ENCODE assay signal across 12 cellular contexts in genomic region chr3:127565711-127566110, GRCh38.
"Had no signal": no experiment of that assay in that cellular context is flagged by ENCODE, and none has a peak within 500 bp of the region (broad histone marks: within the 10 kb centered on the region; RNA-seq: fewer than 3 reads in every experiment).

No MANE protein-coding gene starts in this region.

- H3K4me1 ChIP-seq: ascending aorta, heart left ventricle had no signal

- H3K27ac ChIP-seq: ascending aorta, dorsolateral prefrontal cortex, heart left ventricle, ovary had no signal

- ATAC-seq: activated naive CD8-positive, alpha-beta T cell treated with anti-CD3 and anti-CD28 coated beads, Interleukin-2, amount 50 U/mL, for 24 hours; heart left ventricle; stimulated activated naive CD8-positive, alpha-beta T cell treated with anti-CD3 and anti-CD28 coated beads, Interleukin-15, amount 100 ng/mL, for 72 hours had no signal

- H3K4me1 Mint-ChIP-seq: activated naive CD8-positive, alpha-beta T cell treated with anti-CD3 and anti-CD28 coated beads, Interleukin-2, amount 50 U/mL, for 24 hours had no signal

- H3K27me3 ChIP-seq: ascending aorta, ovary had no signal

- DNase-seq: activated CD4-positive, alpha-beta T cell treated with anti-CD3 and anti-CD28 coated beads for 1 hour; activated CD4-positive, alpha-beta T cell treated with anti-CD3 and anti-CD28 coated beads, Interleukin-2, amount 50 U/mL, for 48 hours; activated naive CD8-positive, alpha-beta T cell treated with anti-CD3 and anti-CD28 coated beads, Interleukin-2, amount 50 U/mL, for 24 hours; activated T-cell treated with anti-CD3 and anti-CD28 coated beads, Interleukin-2, amount 50 U/mL, for 48 hours; dorsolateral prefrontal cortex; kidney; ovary; stimulated activated CD4-positive, alpha-beta T cell treated with anti-CD3 and anti-CD28 coated beads, Interleukin-15, amount 100 ng/mL, for 24 hours; stimulated activated CD4-positive, alpha-beta T cell treated with anti-CD3 and anti-CD28 coated beads, Interleukin-4, amount 100 ng/mL, for 4 hours; stimulated activated naive CD8-positive, alpha-beta T cell treated with anti-CD3 and anti-CD28 coated beads, Interleukin-15, amount 100 ng/mL, for 72 hours had no signal

- H3K27me3 Mint-ChIP-seq: stimulated activated naive CD8-positive, alpha-beta T cell treated with anti-CD3 and anti-CD28 coated beads, Interleukin-15, amount 100 ng/mL, for 72 hours had no signal

- H3K4me3 ChIP-seq: ascending aorta, dorsolateral prefrontal cortex, heart left ventricle, ovary had no signal

- H3K4me3 Mint-ChIP-seq: activated naive CD8-positive, alpha-beta T cell treated with anti-CD3 and anti-CD28 coated beads, Interleukin-2, amount 50 U/mL, for 24 hours; stimulated activated naive CD8-positive, alpha-beta T cell treated with anti-CD3 and anti-CD28 coated beads, Interleukin-15, amount 100 ng/mL, for 72 hours had no signal

- H3K9me3 ChIP-seq: ascending aorta, heart left ventricle, ovary had no signal

- H3K27ac Mint-ChIP-seq: activated naive CD8-positive, alpha-beta T cell treated with anti-CD3 and anti-CD28 coated beads, Interleukin-2, amount 50 U/mL, for 24 hours had no signal

- H3K36me3 ChIP-seq: ovary had no signal
